7 cellular contexts compared by ENCODE assay signal in genomic region chr15:91099616-91100560, GRCh38. TPM values are rescaled to one million over a fixed set of nuclear protein-coding genes. Genes with fewer than 3 reads are reported as not detected.
A peak's percentile ranks its signal among the peaks of the same experiment; 100 is the strongest.
DNase-seq lines count a peak whose midpoint lies in the region; ATAC-seq, FAIRE-seq and TF ChIP-seq lines count a peak whose summit lies in the region.

Gene SV2B (plus strand): TSS chr15:91100257. CDS start chr15:91226264, 126,007 bp downstream.

- DNase-seq in T-helper 1 cell (peak in 3 of 5 donors; percentile 10 to 52 (median 10)), K562 (ENCODE audit: extremely low read depth in 1 of 4, low spot score in 3 of 4) (peak in 1 of 4 experiments; percentile 21), immature natural killer cell (peak; percentile 6 to 15 (median 8)), GDM1 (lab: John Stamatoyannopoulos, UW) (no peak)
- DNase-seq in stimulated activated CD4-positive, alpha-beta T cell treated with anti-CD3 and anti-CD28 coated beads, Interleukin-12 subunit alpha, Interleukin-12 subunit beta, amount 100 ng/mL, for 24 hours (ENCODE audit: low read depth in 2 of 2): peak; percentile 13 to 31

- no peak for TF ChIP-seq POLR2A in K562 (conservative IDR thresholded peaks at IDR 0.05)

- H3K4me1 ChIP-seq in K562 (replicated peaks in 1 of 2; ENCODE audit: control insufficient read depth in 2 of 2, insufficient read depth in 2 of 2, low read length in 2 of 2): peaks cover 0 to 7% of the 10 kb centered on the region in 2 experiments; a peak in 3 of 5 replicates

- CTCF ChIA-PET in K562 (lab: Yijun Ruan, JAX; ENCODE audit: low intra/inter-chr PET ratio): no interaction called here

- H3K4me3 ChIP-seq in K562: no peak within 1 kb of the TSS

- intact Hi-C loops in K562 (cut with micrococcal nuclease): no loop called here

- H3K36me3 Mint-ChIP-seq in immature natural killer cell: no peaks in the 10 kb centered on the region

- H4K20me1 ChIP-seq in K562 (replicated peaks; ENCODE audit: control insufficient read depth, insufficient read depth, low read length): no peaks in the 10 kb centered on the region

- ATAC-seq in GM18868 (IDR thresholded peaks at IDR 0.05; ENCODE audit: unreplicated experiment) (peak; percentile 66), HG03432 (IDR thresholded peaks at IDR 0.05; ENCODE audit: unreplicated experiment) (peak; percentile 75), K562 (peak; percentile 70)

- H3K79me2 ChIP-seq in K562 (ENCODE audit: control insufficient read depth, insufficient read depth, low read length): no peaks in the 10 kb centered on the region

- peaks cover 33 to 48% of the 10 kb centered on the region in 2 experiments for H3K27me3 ChIP-seq in K562 (ENCODE audit: control insufficient read depth in 2 of 2, insufficient read depth in 2 of 2, low read length in 2 of 2)

- no peak for TF ChIP-seq EP300 in K562 (IDR thresholded peaks at IDR 0.05; ENCODE audit: low read length)

- 7% methylated on average over 79 of the region's 80 CpGs for WGBS in K562 (ENCODE audit: insufficient coverage, low coverage, missing lambda C conversion rate)

- H3K4me2 ChIP-seq in K562 (ENCODE audit: insufficient read depth, low read length): no peak within 1 kb of the TSS; the same call in 1 of the 2 replicates

- peaks cover 4% of the 10 kb centered on the region for H3K9me1 ChIP-seq in K562 (ENCODE audit: control insufficient read depth, insufficient read depth, low read length)

- no peak within 1 kb of the TSS for H3K27ac ChIP-seq in K562 (ENCODE audit: extremely low read depth, low read depth, low read length)

- TF ChIP-seq RAD21 in K562 (CRISPR knock-in tag; conservative IDR thresholded peaks at IDR 0.05 in 1 of 2, IDR thresholded peaks at IDR 0.05 in 1 of 2): no peak

- H3K27ac Mint-ChIP-seq in immature natural killer cell: no peak within 1 kb of the TSS

- H2AFZ ChIP-seq in K562 (ENCODE audit: low read depth, low read length): no peak within 1 kb of the TSS

- POLR2A ChIA-PET in K562 (lab: Yijun Ruan, JAX): interaction anchor here (0.8 kb wide), 1 partner anchor 23 kb away, joined by 3 read pairs; no protein-coding TSS in a partner anchor

- no peak for FAIRE-seq in K562 (lab: Jason Lieb, UNC)

- no peak within 1 kb of the TSS for H3K9ac ChIP-seq in K562 (ENCODE audit: insufficient read depth in 1 of 2, low read depth in 2 of 2, low read length in 2 of 2)

- H3K4me1 Mint-ChIP-seq in immature natural killer cell: peaks cover 25 to 29% of the 10 kb centered on the region in 2 donors

- H3K27me3 Mint-ChIP-seq in immature natural killer cell (ENCODE audit: low read depth in 3 of 3): peaks cover 24 to 30% (median 26%) of the 10 kb centered on the region in 3 donors

- no peaks in the 10 kb centered on the region for H3K36me3 ChIP-seq in K562 (ENCODE audit: control insufficient read depth, insufficient read depth, low read length)

- H3K9me3 ChIP-seq in K562 (replicated peaks; ENCODE audit: control insufficient read depth, insufficient read depth, low read depth, low read length): no peaks in the 10 kb centered on the region

- peaks cover 0 to 6% (median 0%) of the 10 kb centered on the region in 6 donors for H3K9me3 Mint-ChIP-seq in immature natural killer cell

- no TSS peak for BruUV-seq in K562 (replicated peaks; lab: Mats Ljungman, UMichigan)

- 0 out of 6 replicates have a peak, but pooled peaks of 2 of the 3 experiments have one; percentile 3 to 36 for TF ChIP-seq CTCF in K562 (IDR thresholded peaks at IDR 0.05 in 2 of 3, conservative IDR thresholded peaks at IDR 0.05 in 1 of 3; ENCODE audit: insufficient read depth in 2 of 3, low read depth in 1 of 3, low read length in 3 of 3)

- in situ Hi-C loops in K562 (cut with MboI): no loop called here

- peak within 1 kb of the TSS; percentile 64 to 90 (median 80) for H3K4me3 Mint-ChIP-seq in immature natural killer cell

TF ChIP-seq in K562, 482 proteins besides CTCF, POLR2A, EP300 and RAD21:
- peak; percentile 35; the same call in 1 of the 2 replicates for TF ChIP-seq EGR1 (conservative IDR thresholded peaks at IDR 0.05)
- TF ChIP-seq DPF2 (IDR thresholded peaks at IDR 0.05): no peak
- TF ChIP-seq, protein P1, sequence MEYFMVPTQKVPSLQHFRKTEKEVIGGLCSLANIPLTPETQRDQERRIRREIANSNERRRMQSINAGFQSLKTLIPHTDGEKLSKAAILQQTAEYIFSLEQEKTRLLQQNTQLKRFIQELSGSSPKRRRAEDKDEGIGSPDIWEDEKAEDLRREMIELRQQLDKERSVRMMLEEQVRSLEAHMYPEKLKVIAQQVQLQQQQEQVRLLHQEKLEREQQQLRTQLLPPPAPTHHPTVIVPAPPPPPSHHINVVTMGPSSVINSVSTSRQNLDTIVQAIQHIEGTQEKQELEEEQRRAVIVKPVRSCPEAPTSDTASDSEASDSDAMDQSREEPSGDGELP (CRISPR knock-in tag; IDR thresholded peaks at IDR 0.05; ENCODE audit: borderline replicate concordance): peak; percentile 33; the same call in 1 of the 2 replicates
- TF ChIP-seq POLR2H (tag; IDR thresholded peaks at IDR 0.05; ENCODE audit: low read depth): no peak
- TF ChIP-seq, protein P2, sequence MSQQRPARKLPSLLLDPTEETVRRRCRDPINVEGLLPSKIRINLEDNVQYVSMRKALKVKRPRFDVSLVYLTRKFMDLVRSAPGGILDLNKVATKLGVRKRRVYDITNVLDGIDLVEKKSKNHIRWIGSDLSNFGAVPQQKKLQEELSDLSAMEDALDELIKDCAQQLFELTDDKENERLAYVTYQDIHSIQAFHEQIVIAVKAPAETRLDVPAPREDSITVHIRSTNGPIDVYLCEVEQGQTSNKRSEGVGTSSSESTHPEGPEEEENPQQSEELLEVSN (IDR thresholded peaks at IDR 0.05; ENCODE audit: borderline replicate concordance in 1 of 2, extremely low read depth in 1 of 2, insufficient read depth in 1 of 2, insufficient read length in 1 of 2, low read depth in 1 of 2, low read length in 1 of 2, poor library complexity in 1 of 2, severe bottlenecking in 1 of 2): peak in 1 of 2 experiments; percentile 5

RNA-seq across cellular contexts. Expression of gene SV2B, which starts in this region (rescaled TPM):
- total RNA-seq in K562 (2011; cell fraction: chromatin; rRNA removed; ENCODE audit: low replicate concordance): 0.05 TPM in 1 of 2 replicates, not detected in the other
- total RNA-seq in K562 (2011; cell fraction: nucleolus; rRNA removed): not detected in 2 replicates
- under 0.01 TPM in 1 of 2 replicates, not detected in the other for total RNA-seq in K562 (2011; cell fraction: nucleoplasm; rRNA removed)
- total RNA-seq in K562 (2014; rRNA removed) (0.05 and 0.12 TPM in 2 replicates), K562 (2014; rRNA removed; fragmentation: Illumina TruSeq; extraction: Trizol) (0.18 and 0.19 TPM in 2 replicates), K562 (2015; rRNA removed; fragmentation: Illumina TruSeq; extraction: Trizol) (0.23 and 0.25 TPM in 2 replicates), K562 (2021) (0.11 and 0.18 TPM in 2 replicates)
- polyA plus RNA-seq in K562 (2011; rRNA removed) (0.01 TPM in 1 of 2 replicates, not detected in the other), K562 (2014; fragmentation: Illumina TruSeq; extraction: Trizol) (0.12 and 0.13 TPM in 2 replicates), K562 (2014; fragmentation: Nextera tagmentation; extraction: Ambion mirVana) (under 1 TPM; 0.11 to 0.15 TPM), K562 (2014; rRNA removed) (0.08 and 0.11 TPM in 2 replicates), immature natural killer cell (not detected)
- polyA plus RNA-seq in K562 (2011; cell fraction: cytosol; rRNA removed): not detected in 2 replicates
- not detected in 2 replicates for polyA plus RNA-seq in K562 (2011; cell fraction: nucleus; rRNA removed)
- polyA plus RNA-seq in K562 (2012): 0.22 and 0.54 TPM in 2 replicates
- polyA minus RNA-seq in K562 (2011; rRNA and poly(A)+ RNA removed): 0.07 TPM in 1 of 2 replicates, not detected in the other
- polyA minus RNA-seq in K562 (2011; cell fraction: cytosol; rRNA and poly(A)+ RNA removed): not detected in 2 replicates
- not detected in 2 replicates for polyA minus RNA-seq in K562 (2011; cell fraction: nucleus; rRNA and poly(A)+ RNA removed)

Comparison
In these comparisons a context has a peak if more than half of its experiments do, and no peak if none do; other contexts are left out.
1. Peak in ATAC-seq in K562; RNA of the gene not detected or under 1 TPM.
2. Peak in DNase-seq in immature natural killer cell; RNA of the gene not detected or under 1 TPM.